9 cellular contexts compared by ENCODE assay signal in the genomic region with DNA sequence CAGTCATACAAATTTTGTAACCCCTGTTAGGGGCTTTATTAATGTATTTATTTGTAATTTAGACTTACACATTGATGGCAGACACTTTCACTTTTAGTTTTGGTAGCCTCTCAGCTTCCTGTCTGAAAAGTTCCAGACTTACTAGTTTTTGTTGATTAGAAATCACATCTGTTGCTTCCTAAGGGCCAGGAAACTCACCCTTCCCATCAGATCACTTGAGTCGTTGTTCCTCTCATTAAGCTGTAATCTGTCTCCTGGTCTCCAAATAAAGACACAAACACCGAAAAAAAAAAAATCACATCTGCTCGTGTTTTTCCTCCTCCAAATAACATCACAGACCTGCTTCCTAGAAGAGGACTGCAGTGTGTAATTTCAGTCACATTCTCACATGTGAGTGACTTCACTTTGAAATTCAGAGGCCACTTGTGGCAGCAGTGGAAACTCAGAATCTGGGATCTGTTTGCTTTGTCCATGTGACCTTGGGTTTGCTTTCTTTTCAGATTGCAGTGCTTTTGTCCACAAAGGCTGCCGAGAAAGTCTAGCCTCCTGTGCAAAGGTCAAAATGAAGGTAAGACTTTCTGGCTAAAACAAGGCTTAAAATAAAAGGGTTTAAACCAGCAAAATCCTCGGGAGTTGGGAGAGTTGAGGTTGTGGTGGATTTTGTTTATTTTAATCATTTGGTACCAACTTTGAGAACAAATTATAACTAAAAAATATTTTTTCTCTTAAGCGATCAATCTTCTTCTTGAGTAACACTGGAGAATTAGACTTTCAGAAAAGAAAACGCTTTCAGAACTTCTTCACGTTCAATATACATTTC.
DNase-seq lines count a peak whose midpoint lies in the region; ATAC-seq, FAIRE-seq and TF ChIP-seq lines count a peak whose summit lies in the region.
"Had no signal": no experiment of that assay in that cellular context is flagged by ENCODE, and none has a peak within 500 bp of the region (broad histone marks: within the 10 kb centered on the region; RNA-seq: fewer than 3 reads in every experiment).

No MANE protein-coding gene starts in this region.

- no peak for TF ChIP-seq POLR2A in H54 (IDR thresholded peaks at IDR 0.05; ENCODE audit: low read depth, low read length)

- H3K4me3 Mint-ChIP-seq in MCF 10A (ENCODE audit: unreplicated experiment) (no peak overlapping the region), chondrocyte (ENCODE audit: unreplicated experiment) (peak overlapping the region; percentile 68)

- in situ Hi-C loops in mammary epithelial cell (cut with MboI; ENCODE audit: low sequenced_read_pairs in 2 of 2), result no loop called here

- FAIRE-seq in H54 (lab: Jason Lieb, UNC), result no peak
- FAIRE-seq: colon had no signal

- no peaks in the 10 kb centered on the region for H4K20me1 ChIP-seq in mammary epithelial cell (ENCODE audit: insufficient read depth, low read length)

- H2AFZ ChIP-seq in mammary epithelial cell (ENCODE audit: low read depth, low read length), result no peak overlapping the region

- H3K79me2 ChIP-seq in mammary epithelial cell (ENCODE audit: insufficient read depth, low read length), result no peaks in the 10 kb centered on the region

- DNase-seq in MCF 10A (ENCODE audit: unreplicated experiment) (no peak), mammary epithelial cell (no peak), chondrocyte (ENCODE audit: low spot score) (no peak), NCI-H2081 treated with DMSO at 0.1 percent for 48 hours (lab: John Stamatoyannopoulos, UW) (no peak), H54 (ENCODE audit: insufficient read length, low spot score) (no peak)

- H3K4me1 ChIP-seq in mammary epithelial cell (ENCODE audit: insufficient read depth, low read length), result no peaks in the 10 kb centered on the region
- H3K4me1 ChIP-seq in mesodermal cell (ENCODE audit: control insufficient read depth, insufficient read depth, low read length, poor library complexity, severe bottlenecking), result peaks cover 13% of the 10 kb centered on the region

- H3K27ac ChIP-seq in mammary epithelial cell (ENCODE audit: insufficient read depth, low read depth, low read length) (no peak overlapping the region), KOPT-K1 (ENCODE audit: low read depth, low read length, poor library complexity, severe bottlenecking) (peak overlapping the region; percentile 90), mesodermal cell (ENCODE audit: low read depth, low read length, severe bottlenecking) (peak overlapping the region; percentile 83)

- H3K9me3 ChIP-seq in mammary epithelial cell (replicated peaks; ENCODE audit: insufficient read depth, low read length), result no peaks in the 10 kb centered on the region
- no peaks in the 10 kb centered on the region for H3K9me3 ChIP-seq in KOPT-K1 (ENCODE audit: insufficient read depth, low read length, poor library complexity, severe bottlenecking)
- no peaks in the 10 kb centered on the region for H3K9me3 ChIP-seq in mesodermal cell (ENCODE audit: control insufficient read depth, low read length)

- no peak for TF ChIP-seq CTCF in MCF 10A (IDR thresholded peaks at IDR 0.05; ENCODE audit: unreplicated experiment)
- TF ChIP-seq CTCF in mammary epithelial cell (conservative IDR thresholded peaks at IDR 0.05 in 1 of 2, IDR thresholded peaks at IDR 0.05 in 1 of 2; ENCODE audit: extremely low read depth in 1 of 2, insufficient read depth in 1 of 2, low read depth in 1 of 2, low read length in 2 of 2), result no peak
- TF ChIP-seq CTCF in chondrocyte (IDR thresholded peaks at IDR 0.05), result no peak

- H3K4me1 Mint-ChIP-seq in MCF 10A (ENCODE audit: insufficient read depth, unreplicated experiment) (peaks cover 4% of the 10 kb centered on the region), chondrocyte (ENCODE audit: low read depth) (peaks cover 74% of the 10 kb centered on the region)

- POLR2A ChIA-PET in MCF 10A (lab: Yijun Ruan, JAX), result no interaction called here

- peaks cover 3% of the 10 kb centered on the region for H3K36me3 ChIP-seq in mammary epithelial cell (ENCODE audit: insufficient read depth, low read length)
- peaks cover 36% of the 10 kb centered on the region for H3K36me3 ChIP-seq in KOPT-K1 (ENCODE audit: insufficient read depth, low read length)
- peaks cover 46% of the 10 kb centered on the region for H3K36me3 ChIP-seq in mesodermal cell (ENCODE audit: control insufficient read depth, insufficient read depth, low read length)

- H3K27me3 Mint-ChIP-seq in MCF 10A (ENCODE audit: insufficient read depth, unreplicated experiment), result no peaks in the 10 kb centered on the region
- H3K27me3 Mint-ChIP-seq in chondrocyte (ENCODE audit: low read depth), result no peaks in the 10 kb centered on the region

- no peak overlapping the region for H3K9ac ChIP-seq in mammary epithelial cell (ENCODE audit: insufficient read depth, low read length)

- CTCF ChIA-PET in MCF 10A (lab: Yijun Ruan, JAX), result interaction anchor here (1.1 kb wide), 1 partner anchor 15 kb away, joined by 4 read pairs; no protein-coding TSS in a partner anchor
- CTCF ChIA-PET in mammary epithelial cell (lab: Charles Lee; ENCODE audit: low non-redundant PET), result interaction anchor here (0.8 kb wide), 1 partner anchor 268 kb away, joined by 4 read pairs; no protein-coding TSS in a partner anchor

- H3K4me2 ChIP-seq in mammary epithelial cell (ENCODE audit: insufficient read depth, low read depth, low read length), result no peak overlapping the region

- H3K36me3 Mint-ChIP-seq in MCF 10A (ENCODE audit: insufficient read depth, unreplicated experiment) (peaks cover 79% of the 10 kb centered on the region), chondrocyte (ENCODE audit: low read depth) (peaks cover 15% of the 10 kb centered on the region)

- H3K27me3 ChIP-seq in mammary epithelial cell (ENCODE audit: insufficient read depth, low read length), result no peaks in the 10 kb centered on the region

- BruUV-seq in MCF 10A (replicated peaks; lab: Mats Ljungman, UMichigan), result no TSS peak
- BruUV-seq in mammary epithelial cell (replicated peaks; lab: Mats Ljungman, UMichigan), result no TSS peak

- H3K4me3 ChIP-seq in mammary epithelial cell (replicated peaks in 1 of 3; ENCODE audit: insufficient read depth in 1 of 3, low read depth in 2 of 3, low read length in 3 of 3) (no peak overlapping the region), mesodermal cell (ENCODE audit: extremely low read depth, insufficient read depth, low read length, poor library complexity, severe bottlenecking) (no peak overlapping the region)

- dilution Hi-C loops in mammary epithelial cell (cut with HindIII; ENCODE audit: low sequenced_read_pairs), result no loop called here

- H3K27ac Mint-ChIP-seq in MCF 10A (ENCODE audit: low read depth, unreplicated experiment), result peak overlapping the region; percentile 69
- peak overlapping the region; percentile 99 for H3K27ac Mint-ChIP-seq in chondrocyte (ENCODE audit: unreplicated experiment)

- intact Hi-C loops in MCF 10A (cut with micrococcal nuclease) (no loop called here), mammary epithelial cell (cut with micrococcal nuclease) (no loop called here)

- 86% methylated on average over 8 of the region's 8 CpGs for WGBS in mammary epithelial cell (ENCODE audit: low coverage, missing lambda C conversion rate)
- 65 to 76% methylated on average over 5 to 6 of the region's 8 CpGs for WGBS in mesodermal cell (ENCODE audit: insufficient coverage in 2 of 2), 2 experiments

- no peaks in the 10 kb centered on the region for H3K9me3 Mint-ChIP-seq in MCF 10A (ENCODE audit: unreplicated experiment)
- no peaks in the 10 kb centered on the region for H3K9me3 Mint-ChIP-seq in chondrocyte (ENCODE audit: low read depth)

- ATAC-seq in HG02610 (IDR thresholded peaks at IDR 0.05; ENCODE audit: unreplicated experiment), result no peak
